24 cellular contexts compared by ENCODE assay signal in the genomic region with DNA sequence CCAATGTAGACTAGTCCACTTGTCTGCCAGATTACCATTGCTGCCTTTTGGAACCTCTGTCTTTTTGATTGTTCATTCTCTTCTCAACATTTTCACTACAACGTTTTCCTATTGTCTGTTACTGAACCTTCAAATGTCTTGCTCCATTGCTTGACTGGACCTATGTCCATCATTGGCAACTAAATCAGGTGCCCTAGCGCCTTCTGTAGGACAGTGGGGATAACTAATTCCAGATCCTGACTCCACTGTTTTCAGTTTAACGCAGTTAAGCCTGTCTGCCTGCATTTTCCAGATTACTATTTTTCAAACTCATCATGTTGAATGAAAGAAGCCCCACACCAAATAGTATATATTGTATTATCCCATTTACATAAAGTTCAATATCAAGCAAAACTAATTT.
DNase-seq lines count a peak whose midpoint lies in the region; ATAC-seq, FAIRE-seq and TF ChIP-seq lines count a peak whose summit lies in the region.
"Had no signal": no experiment of that assay in that cellular context is flagged by ENCODE, and none has a peak within 500 bp of the region (broad histone marks: within the 10 kb centered on the region; RNA-seq: fewer than 3 reads in every experiment).

No MANE protein-coding gene starts in this region.

- H3K18ac ChIP-seq in H9 (ENCODE audit: insufficient read length, low read depth, low read length) (no peak overlapping the region), H1 (ENCODE audit: extremely low read depth, low read length) (no peak overlapping the region)

- TF ChIP-seq CTCF in H9 (conservative IDR thresholded peaks at IDR 0.05), result peak; percentile 49
- TF ChIP-seq CTCF in H1 (IDR thresholded peaks at IDR 0.05; ENCODE audit: control extremely low read depth in 1 of 3, insufficient read depth in 1 of 3, low read depth in 1 of 3, low read length in 3 of 3), result peak in 2 of 3 experiments; percentile 46 to 55; a peak in 3 of 4 replicates
- TF ChIP-seq CTCF in neural progenitor cell (IDR thresholded peaks at IDR 0.05), result peak; percentile 19

- no peaks in the 10 kb centered on the region for H3K79me2 ChIP-seq in H9 (ENCODE audit: insufficient read depth, low read length)
- H3K79me2 ChIP-seq in H1 (ENCODE audit: control insufficient read depth in 1 of 2, insufficient read depth in 2 of 2, low read length in 2 of 2), result no peaks in the 10 kb centered on the region
- no peaks in the 10 kb centered on the region for H3K79me2 ChIP-seq in neural progenitor cell (ENCODE audit: low read depth)

- H3K27ac Mint-ChIP-seq in H9, result no peak overlapping the region
- no peak overlapping the region for H3K27ac Mint-ChIP-seq in neural progenitor cell
- H3K27ac Mint-ChIP-seq: CD4-positive, CD25-positive, alpha-beta regulatory T cell; CD8-positive, alpha-beta memory T cell had no signal

- H3T11ph ChIP-seq in H9 (ENCODE audit: low read length), result no peak overlapping the region

- H4K91ac ChIP-seq in H9 (ENCODE audit: insufficient read length, low read depth, low read length) (no peak overlapping the region), H1 (replicated peaks; ENCODE audit: insufficient read length, low read length) (no peak overlapping the region)

- H2BK15ac ChIP-seq in H9 (ENCODE audit: low read depth, low read length) (no peak overlapping the region), H1 (ENCODE audit: low read length) (no peak overlapping the region)

- H3K4me2 ChIP-seq in H9 (ENCODE audit: insufficient read depth, insufficient read length, low read length), result no peak overlapping the region
- H3K4me2 ChIP-seq in H1 (ENCODE audit: insufficient read depth in 1 of 2, low read depth in 2 of 2, low read length in 2 of 2), result no peak overlapping the region
- no peak overlapping the region for H3K4me2 ChIP-seq in neural progenitor cell

- FAIRE-seq in H1 (lab: Jason Lieb, UNC), result no peak
- FAIRE-seq: A204.1, GM12878, GM19239, H54, HTR-8/SVneo, K562 had no signal

- H3K4me1 Mint-ChIP-seq in H9 (peaks cover 0 to 2% of the 10 kb centered on the region in 2 experiments; a peak in 1 of 4 replicates), neural progenitor cell (no peaks in the 10 kb centered on the region)
- H3K4me1 Mint-ChIP-seq: CD4-positive, CD25-positive, alpha-beta regulatory T cell; CD8-positive, alpha-beta memory T cell had no signal

- no peak for TF ChIP-seq POLR2A in H1 (IDR thresholded peaks at IDR 0.05; ENCODE audit: control extremely low read depth in 1 of 2, low read depth in 2 of 2, low read length in 2 of 2)

- no peak for ATAC-seq in GM18858 (IDR thresholded peaks at IDR 0.05; ENCODE audit: unreplicated experiment)
- ATAC-seq in HG03432 (IDR thresholded peaks at IDR 0.05; ENCODE audit: unreplicated experiment), result no peak
- ATAC-seq: GM12878, K562 had no signal

- H2BK12ac ChIP-seq in H9 (ENCODE audit: insufficient read length, low read depth, low read length) (no peak overlapping the region), H1 (ENCODE audit: low read depth, low read length) (no peak overlapping the region)

- H3K27me3 Mint-ChIP-seq in H9 (ENCODE audit: low read depth) (no peaks in the 10 kb centered on the region), neural progenitor cell (ENCODE audit: insufficient read depth, low read depth) (no peaks in the 10 kb centered on the region)
- H3K27me3 Mint-ChIP-seq: CD4-positive, CD25-positive, alpha-beta regulatory T cell had no signal

- no peaks in the 10 kb centered on the region for H3K27me3 ChIP-seq in H9 (ENCODE audit: insufficient read depth, low read length)
- H3K27me3 ChIP-seq in H1 (replicated peaks in 1 of 4; ENCODE audit: control insufficient read depth in 3 of 4, extremely low read depth in 1 of 4, insufficient read depth in 3 of 4, low read length in 3 of 4), result no peaks in the 10 kb centered on the region
- H3K27me3 ChIP-seq in iPS DF 6.9 (ENCODE audit: control insufficient read depth, insufficient read depth, low read length), result no peaks in the 10 kb centered on the region
- H3K27me3 ChIP-seq in neural progenitor cell, result no peaks in the 10 kb centered on the region
- H3K27me3 ChIP-seq: BE2C had no signal

- H2AK5ac ChIP-seq in H9 (ENCODE audit: insufficient read length, low read length), result no peak overlapping the region
- H2AK5ac ChIP-seq in H1 (ENCODE audit: low read depth, low read length), result no peak overlapping the region

- H3K36me3 Mint-ChIP-seq in H9 (ENCODE audit: insufficient read depth in 1 of 3, low read depth in 3 of 3) (peaks cover 5 to 10% (median 6%) of the 10 kb centered on the region in 3 experiments; a peak in 5 of 7 replicates), neural progenitor cell (no peaks in the 10 kb centered on the region)
- H3K36me3 Mint-ChIP-seq: CD4-positive, CD25-positive, alpha-beta regulatory T cell; CD8-positive, alpha-beta memory T cell had no signal

- POLR2A ChIA-PET in H1 (lab: Charles Lee; ENCODE audit: partially characterized antibody), result no interaction called here

- H3K27ac ChIP-seq in H9 (ENCODE audit: insufficient read length, low read depth, low read length) (no peak overlapping the region), H1 (ENCODE audit: low read depth, low read length) (no peak overlapping the region), iPS DF 6.9 (ENCODE audit: low read length) (no peak overlapping the region), neural progenitor cell (no peak overlapping the region)

- H4K5ac ChIP-seq in H9 (ENCODE audit: insufficient read length, low read depth, low read length) (no peak overlapping the region), H1 (ENCODE audit: insufficient read length, low read depth, low read length) (no peak overlapping the region)

- TF ChIP-seq RAD21 in H1 (IDR thresholded peaks at IDR 0.05 in 1 of 2, conservative IDR thresholded peaks at IDR 0.05 in 1 of 2; ENCODE audit: low read depth in 2 of 2, low read length in 2 of 2), result peak; percentile 66 to 72

- no peak overlapping the region for H2BK5ac ChIP-seq in H9 (ENCODE audit: insufficient read length, low read length)
- H2BK5ac ChIP-seq in H1 (ENCODE audit: low read depth, low read length), result no peak overlapping the region

- H3K14ac ChIP-seq in H9 (ENCODE audit: insufficient read depth, low read length) (no peak overlapping the region), H1 (ENCODE audit: insufficient read length) (no peak overlapping the region)

- peaks cover 13 to 14% of the 10 kb centered on the region in 2 experiments for H3K9me3 Mint-ChIP-seq in H9
- peaks cover 19% of the 10 kb centered on the region for H3K9me3 Mint-ChIP-seq in neural progenitor cell

- no peaks in the 10 kb centered on the region for H3F3A ChIP-seq in neural progenitor cell (ENCODE audit: low read depth)

- no peak for TF ChIP-seq EP300 in H1 (IDR thresholded peaks at IDR 0.05; ENCODE audit: borderline replicate concordance in 1 of 2, low read depth in 2 of 2, low read length in 2 of 2)

- H2BK120ac ChIP-seq in H9 (ENCODE audit: low read depth, low read length, poor library complexity, severe bottlenecking) (no peak overlapping the region), H1 (replicated peaks; ENCODE audit: low read depth, low read length) (no peak overlapping the region)

- H2BK20ac ChIP-seq in H9 (ENCODE audit: low read depth, low read length, poor library complexity, severe bottlenecking) (no peak overlapping the region), H1 (ENCODE audit: low read length) (no peak overlapping the region)

- DNase-seq in H9 (peak; percentile 27), H1 (ENCODE audit: low read depth in 1 of 2, low spot score in 2 of 2) (peak in 1 of 2 experiments; percentile 44), iPS DF 6.9 (ENCODE audit: low read depth, low spot score) (peak; percentile 9), neural progenitor cell (ENCODE audit: low spot score) (no peak), RPMI8226 (no peak)
- DNase-seq: ACHN; BE2C; C1 segment of cervical spinal cord; CD4-positive, CD25-positive, alpha-beta regulatory T cell; CD8-positive, alpha-beta memory T cell; COR-L47; DMS 273 treated with DMSO at 0.1 percent for 48 hours; DMS53; DND-41; EL; IMR-90 had no signal

- no peaks in the 10 kb centered on the region; a peak in 1 of 8 replicates for H3K36me3 ChIP-seq in H1 (ENCODE audit: control insufficient read depth in 2 of 4, insufficient read depth in 4 of 4, low read length in 3 of 4)
- H3K36me3 ChIP-seq in iPS DF 6.9 (ENCODE audit: control insufficient read depth, insufficient read depth, low read length), result no peaks in the 10 kb centered on the region
- peaks cover 6% of the 10 kb centered on the region for H3K36me3 ChIP-seq in neural progenitor cell
- H3K36me3 ChIP-seq: BE2C had no signal

- H3K79me1 ChIP-seq in H9 (ENCODE audit: insufficient read depth, low read depth, low read length, poor library complexity, severe bottlenecking) (no peaks in the 10 kb centered on the region), H1 (ENCODE audit: low read depth, low read length) (no peaks in the 10 kb centered on the region)

- H3K23me2 ChIP-seq in H9 (ENCODE audit: insufficient read length, low read depth, low read length, poor library complexity, severe bottlenecking) (no peaks in the 10 kb centered on the region), H1 (ENCODE audit: low read depth, low read length) (no peaks in the 10 kb centered on the region)

- H2AFZ ChIP-seq in H9 (ENCODE audit: low read length) (no peak overlapping the region), H1 (ENCODE audit: low read length) (0 out of 2 replicates have a peak overlapping the region, but pooled peaks have one; percentile 30), neural progenitor cell (replicated peaks) (no peak overlapping the region)

- no peaks in the 10 kb centered on the region for H3K4me1 ChIP-seq in H9 (ENCODE audit: insufficient read depth, low read length)
- no peaks in the 10 kb centered on the region for H3K4me1 ChIP-seq in H1 (replicated peaks in 1 of 4; ENCODE audit: control insufficient read depth in 3 of 4, insufficient read depth in 4 of 4, low read length in 3 of 4)
- no peaks in the 10 kb centered on the region for H3K4me1 ChIP-seq in iPS DF 6.9 (ENCODE audit: control insufficient read depth, insufficient read depth, low read length)
- no peaks in the 10 kb centered on the region for H3K4me1 ChIP-seq in neural progenitor cell
- H3K4me1 ChIP-seq: BE2C had no signal

- CTCF ChIA-PET in H1 (lab: Charles Lee; ENCODE audit: partially characterized antibody), result interaction anchor here (0.7 to 1.3 kb wide), 6 partner anchors 50 to 232 kb away, joined by 3 to 4 read pairs (median 3); no protein-coding TSS in a partner anchor

- H3K4me3 ChIP-seq in H1 (ENCODE audit: extremely low read depth in 1 of 4, insufficient read depth in 2 of 4, low read depth in 3 of 4, low read length in 4 of 4), result no peak overlapping the region
- no peak overlapping the region for H3K4me3 ChIP-seq in iPS DF 6.9 (ENCODE audit: low read length)
- no peak overlapping the region for H3K4me3 ChIP-seq in neural progenitor cell
- H3K4me3 ChIP-seq: GM12878, K562 had no signal

- H3K23ac ChIP-seq in H9 (ENCODE audit: insufficient read length, low read depth, low read length), result no peak overlapping the region
- no peak overlapping the region for H3K23ac ChIP-seq in H1 (ENCODE audit: insufficient read length)

- no peak overlapping the region for H3K4me3 Mint-ChIP-seq in H9
- no peak overlapping the region for H3K4me3 Mint-ChIP-seq in neural progenitor cell
- H3K4me3 Mint-ChIP-seq: CD4-positive, CD25-positive, alpha-beta regulatory T cell; CD8-positive, alpha-beta memory T cell had no signal

- H3K9ac ChIP-seq in H9 (ENCODE audit: extremely low read depth, insufficient read length, low read length), result no peak overlapping the region
- H3K9ac ChIP-seq in H1 (replicated peaks in 1 of 4; ENCODE audit: extremely low read depth in 1 of 4, low read depth in 3 of 4, low read length in 3 of 4), result no peak overlapping the region
- no peak overlapping the region for H3K9ac ChIP-seq in neural progenitor cell

- no peaks in the 10 kb centered on the region for H4K20me1 ChIP-seq in H9 (ENCODE audit: control insufficient read depth, insufficient read depth, insufficient read length)
- H4K20me1 ChIP-seq in H1 (replicated peaks in 1 of 2; ENCODE audit: control insufficient read depth in 1 of 2, insufficient read depth in 2 of 2, low read length in 2 of 2), result no peaks in the 10 kb centered on the region
- H4K20me1 ChIP-seq in neural progenitor cell (ENCODE audit: low read depth), result no peaks in the 10 kb centered on the region

- H4K8ac ChIP-seq in H9 (replicated peaks; ENCODE audit: insufficient read length, low read depth, low read length) (no peak overlapping the region), H1 (ENCODE audit: extremely low read depth, insufficient read depth, low read length) (no peak overlapping the region)

- no peak overlapping the region for H3K4ac ChIP-seq in H9 (ENCODE audit: low read depth, low read length)
- H3K4ac ChIP-seq in H1 (replicated peaks; ENCODE audit: insufficient read length, low read depth, low read length), result no peak overlapping the region

- H3K9me3 ChIP-seq in H9 (ENCODE audit: control insufficient read depth, low read depth, low read length) (peaks cover 6% of the 10 kb centered on the region), H1 (ENCODE audit: insufficient read depth in 2 of 2, low read depth in 1 of 2, low read length in 1 of 2) (peaks cover 7 to 10% of the 10 kb centered on the region in 2 experiments; a peak in 3 of 4 replicates), iPS DF 6.9 (ENCODE audit: control insufficient read depth, insufficient read depth, low read length) (peaks cover 2% of the 10 kb centered on the region), neural progenitor cell (ENCODE audit: low read depth) (peaks cover 8% of the 10 kb centered on the region)

- WGBS in H9 (ENCODE audit: extremely low coverage, insufficient read length, low lambda C conversion rate), result no CpG with 5 or more reads among the region's 3 CpGs
- WGBS in H1 (ENCODE audit: extremely low coverage in 1 of 2, insufficient coverage in 1 of 2, insufficient read length in 1 of 2, insufficient replicate concordance in 2 of 2, low coverage in 1 of 2, low lambda C conversion rate in 2 of 2, missing lambda C conversion rate in 1 of 2), 2 experiments, result 77% methylated on average over 3 of the region's 3 CpGs; no CpG with 5 or more reads in 1 of the 2 experiments
- no CpG with 5 or more reads among the region's 3 CpGs for WGBS in iPS DF 6.9 (ENCODE audit: insufficient coverage, insufficient read length)

- H3K56ac ChIP-seq in H9 (ENCODE audit: insufficient read length, low read depth, low read length) (no peak overlapping the region), H1 (replicated peaks; ENCODE audit: insufficient read length, low read depth, low read length) (no peak overlapping the region)

Comparison
In these comparisons a context has a peak if more than half of its experiments do, and no peak if none do; other contexts are left out.
1. DNase-seq: peak in H9 (single experiment) and iPS DF 6.9 (single experiment); none in neural progenitor cell (single experiment) and RPMI8226 (single experiment).
2. Peak in every context shown above with its lines, with median percentiles within 50 percentile points of each other: CTCF ChIP-seq.